ENCODE assay signal across 31 cellular contexts in genomic region chr13:91132786-91133185, GRCh38.
"Had no signal": no experiment of that assay in that cellular context is flagged by ENCODE, and none has a peak within 500 bp of the region (broad histone marks: within the 10 kb centered on the region; RNA-seq: fewer than 3 reads in every experiment).

No MANE protein-coding gene starts in this region.

- FAIRE-seq: colon, endometrium, kidney, small intestine had no signal

- H3K9me3 ChIP-seq: ovary, sigmoid colon, thyroid gland had no signal

- DNase-seq: activated CD4-positive, alpha-beta T cell treated with anti-CD3 and anti-CD28 coated beads for 4 hours; activated CD4-positive, alpha-beta T cell treated with anti-CD3 and anti-CD28 coated beads, Interleukin-2, amount 50 U/mL, for 4 hours; activated CD4-positive, CD25-positive, alpha-beta regulatory T cell; activated naive CD4-positive, alpha-beta T cell; activated T-cell treated with anti-CD3 and anti-CD28 coated beads for 4 hours; activated T-cell treated with anti-CD3 and anti-CD28 coated beads, Interleukin-2, amount 50 U/mL, for 72 hours; central memory CD4-positive, alpha-beta T cell; dermis blood vessel endothelial cell; effector CD8-positive, alpha-beta T cell; erythroblast; foreskin fibroblast; hypothalamus; immature natural killer cell; kidney; mesendoderm; natural killer cell; ovary; sigmoid colon; small intestine; stimulated activated CD4-positive, alpha-beta T cell treated with anti-CD3 and anti-CD28 coated beads, Interleukin-4, amount 100 ng/mL, for 4 hours; stimulated activated CD8-positive, alpha-beta memory T cell treated with anti-CD3 and anti-CD28 coated beads, Interleukin-4, amount 100 ng/mL, for 48 hours; stimulated activated naive CD8-positive, alpha-beta T cell treated with anti-CD3 and anti-CD28 coated beads, Interleukin-15, amount 100 ng/mL, for 72 hours; substantia nigra; T-cell; thyroid gland had no signal

- H3K4me1 ChIP-seq: sigmoid colon had no signal

- H3K27ac ChIP-seq: heart left ventricle, ovary, sigmoid colon, thyroid gland had no signal

- H3K36me3 ChIP-seq: heart left ventricle, ovary, sigmoid colon, thyroid gland had no signal

- H3K27me3 ChIP-seq: heart left ventricle, ovary, sigmoid colon, thyroid gland had no signal

- ATAC-seq: activated naive CD4-positive, alpha-beta T cell treated with anti-CD3 and anti-CD28 coated beads, Interleukin-2, amount 50 U/mL, for 72 hours; activated T-cell treated with anti-CD3 and anti-CD28 coated beads, Interleukin-2, amount 50 U/mL, for 72 hours; natural killer cell; stimulated activated memory B cell treated with anti-CD40 and anti-IgM and Interleukin-4, amounts not matched to agents 10 μg/mL and 1 μg/mL and 100 μg/mL, for 72 hours; stimulated activated naive CD8-positive, alpha-beta T cell treated with anti-CD3 and anti-CD28 coated beads, Interleukin-15, amount 100 ng/mL, for 72 hours; T-cell had no signal

- H3K4me3 ChIP-seq: heart left ventricle, lung, ovary, sigmoid colon, thyroid gland had no signal
